8 cellular contexts compared by ENCODE assay signal in the genomic region with DNA sequence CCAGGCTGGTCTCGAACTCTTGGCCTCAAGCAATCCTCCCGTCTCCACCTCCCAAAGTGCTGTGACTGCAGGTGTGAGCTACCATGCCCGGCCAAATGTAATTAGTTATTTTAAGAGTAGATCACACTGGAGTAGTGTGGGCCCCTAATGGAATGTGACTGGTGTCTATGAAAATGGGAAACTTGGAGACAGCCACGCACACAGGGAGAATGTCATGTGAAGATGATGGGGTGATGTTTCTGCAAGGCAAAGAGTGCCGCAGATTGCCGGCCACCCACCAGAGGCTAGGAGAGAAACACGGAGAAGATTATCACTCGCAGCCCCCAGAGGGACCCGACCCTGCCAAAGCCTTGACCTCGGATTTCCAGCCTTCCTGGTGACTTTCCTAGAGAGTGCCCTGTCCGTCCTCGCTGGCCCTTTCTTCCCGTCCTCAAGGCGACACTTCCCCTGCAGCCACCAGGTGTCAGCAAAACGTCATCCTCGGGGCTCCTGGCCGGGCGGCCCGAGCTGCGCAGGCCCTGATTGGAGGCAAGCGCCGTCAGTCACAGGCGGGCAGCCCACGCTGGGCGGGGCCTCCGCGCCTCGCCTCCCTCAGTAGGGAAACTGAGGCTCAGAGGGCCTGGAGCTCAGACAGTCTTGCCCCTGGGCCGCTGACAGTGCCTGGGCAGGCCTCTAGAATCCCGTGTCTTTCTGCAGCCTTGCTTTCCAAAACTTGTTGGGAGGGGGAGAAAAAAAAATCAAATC. TPM values are rescaled to one million over a fixed set of nuclear protein-coding genes. Genes with fewer than 3 reads are reported as not detected.
DNase-seq lines count a peak whose midpoint lies in the region; ATAC-seq and TF ChIP-seq lines count a peak whose summit lies in the region.

No MANE protein-coding gene starts in this region.

- ATAC-seq in GM18861 (IDR thresholded peaks at IDR 0.05; ENCODE audit: unreplicated experiment) = peak; percentile 52
- ATAC-seq in GM21723 (IDR thresholded peaks at IDR 0.05; ENCODE audit: unreplicated experiment) = no peak

- H3K27ac ChIP-seq in left ventricle myocardium inferior (replicated peaks) = no peak overlapping the region

- DNase-seq in ACHN (peak; percentile 81), NAMALWA (ENCODE audit: low spot score) (peak; percentile 82), SW 1271 (lab: John Stamatoyannopoulos, UW) (peak; percentile 25 to 56), amniotic epithelial cell (ENCODE audit: low read depth) (peak; percentile 49), left ventricle myocardium inferior (peak; percentile 77), retina (peak; percentile 86)

- TF ChIP-seq CTCF in left ventricle myocardium inferior (IDR thresholded peaks at IDR 0.05; ENCODE audit: borderline replicate concordance) = peak; percentile 73

- intact Hi-C loops in left ventricle myocardium inferior (cut with micrococcal nuclease) = no loop called here

- peaks cover 4% of the 10 kb centered on the region for H3K4me1 ChIP-seq in left ventricle myocardium inferior

- peak overlapping the region; percentile 17 for H3K4me3 ChIP-seq in left ventricle myocardium inferior

- peaks cover 81% of the 10 kb centered on the region for H3K27me3 ChIP-seq in left ventricle myocardium inferior (ENCODE audit: low read depth)

- no peaks in the 10 kb centered on the region for H3K9me3 ChIP-seq in left ventricle myocardium inferior (replicated peaks)

- no peaks in the 10 kb centered on the region for H3K36me3 ChIP-seq in left ventricle myocardium inferior

- in situ Hi-C loops in ACHN (cut with HindIII; ENCODE audit: low pct_ligation_motif_present, low pct_unique_long_range_greater_than_20kb, low sequenced_read_pairs) = no loop called here

RNA-seq across cellular contexts. Expression of a gene that starts 16.3 kb away (rescaled TPM):
- total RNA-seq in left ventricle myocardium inferior = not detected

RNA-seq across cellular contexts. Expression of a gene that starts 36.1 kb away (rescaled TPM):
- not detected for total RNA-seq in left ventricle myocardium inferior
